In the genomic region with DNA sequence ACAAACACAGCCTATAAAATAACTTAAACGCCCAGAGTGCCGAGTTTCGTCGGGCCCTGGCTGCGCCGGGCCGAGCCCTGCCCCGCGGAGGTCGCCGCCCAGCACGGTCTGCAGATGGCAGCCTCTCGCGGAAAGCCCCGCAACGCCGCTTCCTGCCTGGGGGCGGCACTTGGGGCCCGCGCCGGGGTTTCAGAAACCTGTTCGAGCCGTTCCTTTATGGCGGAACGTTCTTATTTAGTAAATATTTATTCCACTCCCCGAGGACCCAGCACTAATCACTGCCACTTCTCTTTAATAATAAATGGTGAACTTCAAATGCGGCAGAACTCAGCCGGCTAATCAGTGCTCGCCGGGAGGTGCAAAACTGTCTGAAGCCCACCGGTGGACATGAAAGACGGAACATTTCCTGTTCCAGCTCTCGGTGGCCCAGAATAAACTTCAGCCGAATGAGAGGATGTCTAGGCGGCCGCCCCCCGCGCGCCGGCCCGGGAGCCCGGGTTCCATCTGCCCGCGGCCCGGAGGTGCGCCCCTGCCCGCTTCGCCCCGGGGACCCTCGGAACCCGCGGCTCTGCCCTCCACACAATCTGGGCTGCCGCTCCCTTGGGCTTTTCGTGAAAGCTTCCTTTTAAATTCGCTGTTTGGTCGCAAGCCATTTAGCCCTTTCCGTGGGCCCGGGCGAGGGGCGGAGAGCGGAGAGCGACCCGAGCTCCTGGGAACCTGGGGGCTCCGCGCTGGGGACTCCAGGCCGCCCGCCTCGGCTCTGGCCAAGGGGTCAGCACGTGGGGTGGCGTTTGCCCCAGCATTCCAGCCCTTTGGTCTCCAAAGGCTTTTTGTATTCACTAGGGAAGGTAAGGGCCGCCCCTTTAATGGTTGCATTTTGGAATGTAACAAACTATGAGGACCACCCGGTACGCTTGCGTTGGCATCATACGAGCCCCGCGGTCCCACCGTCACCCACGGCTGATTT, we compare ENCODE assay signal across 8 cellular contexts.
DNase-seq lines count a peak whose midpoint lies in the region; ATAC-seq, FAIRE-seq and TF ChIP-seq lines count a peak whose summit lies in the region.

No MANE protein-coding gene starts in this region.

- H3K9me3 ChIP-seq in SJSA1 (replicated peaks) = no peaks in the 10 kb centered on the region

- no peak for FAIRE-seq in D721Med (lab: Jason Lieb, UNC)

- peaks cover 5% of the 10 kb centered on the region for H3K4me1 Mint-ChIP-seq in activated naive CD8-positive, alpha-beta T cell treated with anti-CD3 and anti-CD28 coated beads, Interleukin-2, amount 10 ng/mL, durations not matched to agents 7 days and 5 days

- H3K27me3 ChIP-seq in SJSA1 (replicated peaks) = no peaks in the 10 kb centered on the region
- no peaks in the 10 kb centered on the region for H3K27me3 ChIP-seq in rectal smooth muscle tissue (ENCODE audit: control insufficient read depth, insufficient read depth, low read length)

- peak overlapping the region; percentile 69 for H3K4me3 Mint-ChIP-seq in activated naive CD8-positive, alpha-beta T cell treated with anti-CD3 and anti-CD28 coated beads, Interleukin-2, amount 10 ng/mL, durations not matched to agents 7 days and 5 days

- intact Hi-C loops in left ventricle myocardium superior (cut with micrococcal nuclease) = loop anchor here (10.0 kb wide), 1 partner anchor 978 kb away; no protein-coding TSS in a partner anchor

- H3K9ac ChIP-seq in rectal smooth muscle tissue (ENCODE audit: low read length) = no peak overlapping the region

- no peaks in the 10 kb centered on the region for H3K36me3 Mint-ChIP-seq in activated naive CD8-positive, alpha-beta T cell treated with anti-CD3 and anti-CD28 coated beads, Interleukin-2, amount 10 ng/mL, durations not matched to agents 7 days and 5 days

- peaks cover 30% of the 10 kb centered on the region for H3K27me3 Mint-ChIP-seq in activated naive CD8-positive, alpha-beta T cell treated with anti-CD3 and anti-CD28 coated beads, Interleukin-2, amount 10 ng/mL, durations not matched to agents 7 days and 5 days

- H3K36me3 ChIP-seq in SJSA1 (no peaks in the 10 kb centered on the region), rectal smooth muscle tissue (ENCODE audit: control insufficient read depth, insufficient read depth, low read length) (no peaks in the 10 kb centered on the region)

- H3K4me3 ChIP-seq in SJSA1 = peak overlapping the region; percentile 45
- peak overlapping the region; percentile 73 for H3K4me3 ChIP-seq in rectal smooth muscle tissue (ENCODE audit: low read length)

- TF ChIP-seq CTCF in D721Med (IDR thresholded peaks at IDR 0.05; ENCODE audit: insufficient read depth, missing control alignments) = peak; percentile 5

- ATAC-seq in GM19467 (IDR thresholded peaks at IDR 0.05; ENCODE audit: unreplicated experiment) = peak; percentile 88
- peak; percentile 65 for ATAC-seq in HG03575 (IDR thresholded peaks at IDR 0.05; ENCODE audit: extremely low read depth, insufficient number of reproducible peaks, low FRiP score, unreplicated experiment)
- ATAC-seq in activated naive CD8-positive, alpha-beta T cell treated with anti-CD3 and anti-CD28 coated beads, Interleukin-2, amount 10 ng/mL, durations not matched to agents 7 days and 5 days (ENCODE audit: low read depth) = peak; percentile 94
- ATAC-seq in left ventricle myocardium superior = peak; percentile 94

- H3K27ac Mint-ChIP-seq in activated naive CD8-positive, alpha-beta T cell treated with anti-CD3 and anti-CD28 coated beads, Interleukin-2, amount 10 ng/mL, durations not matched to agents 7 days and 5 days = no peak overlapping the region

- H3K27ac ChIP-seq in SJSA1 (peak overlapping the region; percentile 83), rectal smooth muscle tissue (ENCODE audit: low read depth, low read length) (no peak overlapping the region)

- POLR2A ChIA-PET in activated naive CD8-positive, alpha-beta T cell treated with anti-CD3 and anti-CD28 coated beads, Interleukin-2, amount 10 ng/mL, durations not matched to agents 7 days and 5 days (lab: Charles Lee) = no interaction called here

- H3K9me3 Mint-ChIP-seq in activated naive CD8-positive, alpha-beta T cell treated with anti-CD3 and anti-CD28 coated beads, Interleukin-2, amount 10 ng/mL, durations not matched to agents 7 days and 5 days = no peaks in the 10 kb centered on the region

- DNase-seq in D721Med (ENCODE audit: insufficient read length, low spot score) = no peak
- DNase-seq in SJSA1 (ENCODE audit: low read depth in 1 of 2, low spot score in 2 of 2) = peak; percentile 60 to 73
- DNase-seq in activated naive CD8-positive, alpha-beta T cell treated with anti-CD3 and anti-CD28 coated beads, Interleukin-2, amount 10 ng/mL, durations not matched to agents 7 days and 5 days = peak; percentile 76
- DNase-seq in left ventricle myocardium superior = peak; percentile 65
- DNase-seq in MV-4-11 (lab: John Stamatoyannopoulos, UW) = no peak

- H3K4me1 ChIP-seq in SJSA1 (replicated peaks) (peaks cover 10% of the 10 kb centered on the region), rectal smooth muscle tissue (ENCODE audit: control insufficient read depth, insufficient read depth, low read length) (peaks cover 2% of the 10 kb centered on the region)

Comparison
In these comparisons a context has a peak if more than half of its experiments do, and no peak if none do; other contexts are left out.
1. DNase-seq: peak in SJSA1 (2 of 2), activated naive CD8-positive, alpha-beta T cell treated with anti-CD3 and anti-CD28 coated beads, Interleukin-2, amount 10 ng/mL, durations not matched to agents 7 days and 5 days (single experiment) and left ventricle myocardium superior (single experiment); none in D721Med (single experiment) and MV-4-11 (single experiment).
2. Peak in every context shown above with its lines, with median percentiles within 50 percentile points of each other: ATAC-seq.